ENCODE assay signal across 1 cellular context in genomic region chr7:105268056-105268455, GRCh38.
TF ChIP-seq lines count a peak whose summit lies in the region.

No MANE protein-coding gene starts in this region.

TF ChIP-seq in liver, 16 proteins besides CTCF, POLR2A, EP300 and RAD21 (continued from another document):
- TF ChIP-seq, protein P1, sequence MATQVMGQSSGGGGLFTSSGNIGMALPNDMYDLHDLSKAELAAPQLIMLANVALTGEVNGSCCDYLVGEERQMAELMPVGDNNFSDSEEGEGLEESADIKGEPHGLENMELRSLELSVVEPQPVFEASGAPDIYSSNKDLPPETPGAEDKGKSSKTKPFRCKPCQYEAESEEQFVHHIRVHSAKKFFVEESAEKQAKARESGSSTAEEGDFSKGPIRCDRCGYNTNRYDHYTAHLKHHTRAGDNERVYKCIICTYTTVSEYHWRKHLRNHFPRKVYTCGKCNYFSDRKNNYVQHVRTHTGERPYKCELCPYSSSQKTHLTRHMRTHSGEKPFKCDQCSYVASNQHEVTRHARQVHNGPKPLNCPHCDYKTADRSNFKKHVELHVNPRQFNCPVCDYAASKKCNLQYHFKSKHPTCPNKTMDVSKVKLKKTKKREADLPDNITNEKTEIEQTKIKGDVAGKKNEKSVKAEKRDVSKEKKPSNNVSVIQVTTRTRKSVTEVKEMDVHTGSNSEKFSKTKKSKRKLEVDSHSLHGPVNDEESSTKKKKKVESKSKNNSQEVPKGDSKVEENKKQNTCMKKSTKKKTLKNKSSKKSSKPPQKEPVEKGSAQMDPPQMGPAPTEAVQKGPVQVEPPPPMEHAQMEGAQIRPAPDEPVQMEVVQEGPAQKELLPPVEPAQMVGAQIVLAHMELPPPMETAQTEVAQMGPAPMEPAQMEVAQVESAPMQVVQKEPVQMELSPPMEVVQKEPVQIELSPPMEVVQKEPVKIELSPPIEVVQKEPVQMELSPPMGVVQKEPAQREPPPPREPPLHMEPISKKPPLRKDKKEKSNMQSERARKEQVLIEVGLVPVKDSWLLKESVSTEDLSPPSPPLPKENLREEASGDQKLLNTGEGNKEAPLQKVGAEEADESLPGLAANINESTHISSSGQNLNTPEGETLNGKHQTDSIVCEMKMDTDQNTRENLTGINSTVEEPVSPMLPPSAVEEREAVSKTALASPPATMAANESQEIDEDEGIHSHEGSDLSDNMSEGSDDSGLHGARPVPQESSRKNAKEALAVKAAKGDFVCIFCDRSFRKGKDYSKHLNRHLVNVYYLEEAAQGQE (IDR thresholded peaks at IDR 0.05) = no peak
- TF ChIP-seq FOXA1 (IDR thresholded peaks at IDR 0.05) (no peak), SP1 (IDR thresholded peaks at IDR 0.05) (no peak), RXRA (IDR thresholded peaks at IDR 0.05) (no peak), GABPA (IDR thresholded peaks at IDR 0.05 in 1 of 2, conservative IDR thresholded peaks at IDR 0.05 in 1 of 2) (no peak), TAF1 (conservative IDR thresholded peaks at IDR 0.05) (no peak), HNF4G (IDR thresholded peaks at IDR 0.05) (no peak), HNF4A (conservative IDR thresholded peaks at IDR 0.05) (no peak)
- TF ChIP-seq, protein P2, sequence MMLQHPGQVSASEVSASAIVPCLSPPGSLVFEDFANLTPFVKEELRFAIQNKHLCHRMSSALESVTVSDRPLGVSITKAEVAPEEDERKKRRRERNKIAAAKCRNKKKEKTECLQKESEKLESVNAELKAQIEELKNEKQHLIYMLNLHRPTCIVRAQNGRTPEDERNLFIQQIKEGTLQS (IDR thresholded peaks at IDR 0.05) = no peak
- TF ChIP-seq, protein P3, sequence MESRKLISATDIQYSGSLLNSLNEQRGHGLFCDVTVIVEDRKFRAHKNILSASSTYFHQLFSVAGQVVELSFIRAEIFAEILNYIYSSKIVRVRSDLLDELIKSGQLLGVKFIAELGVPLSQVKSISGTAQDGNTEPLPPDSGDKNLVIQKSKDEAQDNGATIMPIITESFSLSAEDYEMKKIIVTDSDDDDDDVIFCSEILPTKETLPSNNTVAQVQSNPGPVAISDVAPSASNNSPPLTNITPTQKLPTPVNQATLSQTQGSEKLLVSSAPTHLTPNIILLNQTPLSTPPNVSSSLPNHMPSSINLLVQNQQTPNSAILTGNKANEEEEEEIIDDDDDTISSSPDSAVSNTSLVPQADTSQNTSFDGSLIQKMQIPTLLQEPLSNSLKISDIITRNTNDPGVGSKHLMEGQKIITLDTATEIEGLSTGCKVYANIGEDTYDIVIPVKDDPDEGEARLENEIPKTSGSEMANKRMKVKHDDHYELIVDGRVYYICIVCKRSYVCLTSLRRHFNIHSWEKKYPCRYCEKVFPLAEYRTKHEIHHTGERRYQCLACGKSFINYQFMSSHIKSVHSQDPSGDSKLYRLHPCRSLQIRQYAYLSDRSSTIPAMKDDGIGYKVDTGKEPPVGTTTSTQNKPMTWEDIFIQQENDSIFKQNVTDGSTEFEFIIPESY (IDR thresholded peaks at IDR 0.05) = no peak
